Comparison of ENCODE assay signal across 23 cellular contexts in genomic region chr2:100067796-100068195, GRCh38.
DNase-seq lines count a peak whose midpoint lies in the region; ATAC-seq and TF ChIP-seq lines count a peak whose summit lies in the region.
"Had no signal": no experiment of that assay in that cellular context is flagged by ENCODE, and none has a peak within 500 bp of the region (broad histone marks: within the 10 kb centered on the region; RNA-seq: fewer than 3 reads in every experiment).

No MANE protein-coding gene starts in this region.

- ATAC-seq in activated B cell treated with CpG ODN at 0.5 μM for 24 hours (ENCODE audit: low read depth) (no peak), memory B cell (ENCODE audit: low read depth) (no peak)
- ATAC-seq: CD8-positive, alpha-beta T cell; Right ventricle myocardium inferior had no signal

- no peak for DNase-seq in activated B cell treated with CpG ODN at 0.5 μM for 24 hours
- no peak for DNase-seq in memory B cell (ENCODE audit: low spot score in 2 of 2)
- no peak for DNase-seq in suprapubic skin (ENCODE audit: low spot score in 2 of 2)
- DNase-seq in AG08396 (ENCODE audit: low spot score): no peak
- no peak for DNase-seq in ACHN
- no peak for DNase-seq in hypothalamus (lab: John Stamatoyannopoulos, UW)
- DNase-seq: activated CD4-positive, alpha-beta T cell treated with anti-CD3 and anti-CD28 coated beads, Interleukin-2, amount 10 ng/mL, durations not matched to agents 7 days and 5 days; activated naive CD4-positive, alpha-beta T cell treated with anti-CD3 and anti-CD28 coated beads for 36 hours; amniotic stem cell; CD8-positive, alpha-beta T cell; colonic mucosa; DMS153; effector memory CD4-positive, alpha-beta T cell; erythroblast; GDM1; H7; Kasumi-1; NCI-H1048; small intestine had no signal

- 94% methylated on average over 6 of the region's 6 CpGs for WGBS in suprapubic skin

- peak overlapping the region; percentile 45 to 68 (median 50) for H3K27ac Mint-ChIP-seq in IgD-negative memory B cell
- H3K27ac Mint-ChIP-seq in activated B cell treated with CpG ODN at 0.5 μM for 24 hours: peak overlapping the region; percentile 62
- peak overlapping the region; percentile 89 for H3K27ac Mint-ChIP-seq in memory B cell
- H3K27ac Mint-ChIP-seq: activated CD4-positive, alpha-beta T cell treated with anti-CD3 and anti-CD28 coated beads, Interleukin-2, amount 10 ng/mL, durations not matched to agents 7 days and 5 days; activated naive CD4-positive, alpha-beta T cell treated with anti-CD3 and anti-CD28 coated beads for 36 hours; CD8-positive, alpha-beta T cell had no signal

- no peak for TF ChIP-seq EP300 in suprapubic skin (IDR thresholded peaks at IDR 0.05)

- H3K9me3 Mint-ChIP-seq in IgD-negative memory B cell (no peaks in the 10 kb centered on the region), activated B cell treated with CpG ODN at 0.5 μM for 24 hours (peaks cover 3% of the 10 kb centered on the region), memory B cell (peaks cover 2% of the 10 kb centered on the region)

- H3K27me3 Mint-ChIP-seq in IgD-negative memory B cell (no peaks in the 10 kb centered on the region), activated B cell treated with CpG ODN at 0.5 μM for 24 hours (no peaks in the 10 kb centered on the region), memory B cell (no peaks in the 10 kb centered on the region)

- intact Hi-C loops in activated B cell treated with CpG ODN at 0.5 μM for 24 hours (cut with micrococcal nuclease): no loop called here

- H3K4me3 Mint-ChIP-seq in IgD-negative memory B cell: peak overlapping the region in 2 of 4 donors; percentile 1 to 24
- no peak overlapping the region for H3K4me3 Mint-ChIP-seq in activated B cell treated with CpG ODN at 0.5 μM for 24 hours
- no peak overlapping the region for H3K4me3 Mint-ChIP-seq in memory B cell
- H3K4me3 Mint-ChIP-seq: activated CD4-positive, alpha-beta T cell treated with anti-CD3 and anti-CD28 coated beads, Interleukin-2, amount 10 ng/mL, durations not matched to agents 7 days and 5 days; activated naive CD4-positive, alpha-beta T cell treated with anti-CD3 and anti-CD28 coated beads for 36 hours; CD8-positive, alpha-beta T cell had no signal

- TF ChIP-seq CTCF in activated B cell treated with CpG ODN at 0.5 μM for 24 hours (IDR thresholded peaks at IDR 0.05): no peak
- TF ChIP-seq CTCF in suprapubic skin (IDR thresholded peaks at IDR 0.05): no peak

- H3K9me3 ChIP-seq in suprapubic skin: no peaks in the 10 kb centered on the region
- H3K9me3 ChIP-seq: colonic mucosa, neutrophil had no signal

- peaks cover 64 to 81% (median 78%) of the 10 kb centered on the region in 3 donors for H3K4me1 Mint-ChIP-seq in IgD-negative memory B cell
- H3K4me1 Mint-ChIP-seq in activated B cell treated with CpG ODN at 0.5 μM for 24 hours: peaks cover 83% of the 10 kb centered on the region
- peaks cover 56% of the 10 kb centered on the region for H3K4me1 Mint-ChIP-seq in memory B cell

- in situ Hi-C loops in ACHN (cut with HindIII; ENCODE audit: low pct_ligation_motif_present, low pct_unique_long_range_greater_than_20kb, low sequenced_read_pairs): no loop called here

- TF ChIP-seq POLR2A in suprapubic skin (IDR thresholded peaks at IDR 0.05): no peak

- CTCF ChIA-PET in activated B cell treated with CpG ODN at 0.5 μM for 24 hours (lab: Charles Lee): interaction anchor here (1.2 kb wide), 1 partner anchor 175 kb away, joined by 3 read pairs; no protein-coding TSS in a partner anchor

- peaks cover 9% of the 10 kb centered on the region for H3K36me3 Mint-ChIP-seq in IgD-negative memory B cell
- H3K36me3 Mint-ChIP-seq in activated B cell treated with CpG ODN at 0.5 μM for 24 hours (ENCODE audit: low read depth): peaks cover 69% of the 10 kb centered on the region
- peaks cover 21% of the 10 kb centered on the region for H3K36me3 Mint-ChIP-seq in memory B cell

- POLR2A ChIA-PET in activated B cell treated with CpG ODN at 0.5 μM for 24 hours (lab: Charles Lee): interaction anchor here (0.8 to 1.0 kb wide), 2 partner anchors 72 to 167 kb away, joined by 3 read pairs; no protein-coding TSS in a partner anchor

- H3K27ac ChIP-seq in suprapubic skin: peak overlapping the region; percentile 21
- H3K27ac ChIP-seq: colonic mucosa, neutrophil had no signal

- H3K4me3 ChIP-seq in suprapubic skin: no peak overlapping the region
- H3K4me3 ChIP-seq: colonic mucosa, lung had no signal

- H3K4me1 ChIP-seq in suprapubic skin: peaks cover 11% of the 10 kb centered on the region
- H3K4me1 ChIP-seq: colonic mucosa had no signal

- H3K27me3 ChIP-seq in suprapubic skin: no peaks in the 10 kb centered on the region
- H3K27me3 ChIP-seq: colonic mucosa, neutrophil had no signal

- H3K36me3 ChIP-seq in suprapubic skin: no peaks in the 10 kb centered on the region
- H3K36me3 ChIP-seq: colonic mucosa, neutrophil had no signal
